Comparison of ENCODE assay signal across 8 cellular contexts in the genomic region with DNA sequence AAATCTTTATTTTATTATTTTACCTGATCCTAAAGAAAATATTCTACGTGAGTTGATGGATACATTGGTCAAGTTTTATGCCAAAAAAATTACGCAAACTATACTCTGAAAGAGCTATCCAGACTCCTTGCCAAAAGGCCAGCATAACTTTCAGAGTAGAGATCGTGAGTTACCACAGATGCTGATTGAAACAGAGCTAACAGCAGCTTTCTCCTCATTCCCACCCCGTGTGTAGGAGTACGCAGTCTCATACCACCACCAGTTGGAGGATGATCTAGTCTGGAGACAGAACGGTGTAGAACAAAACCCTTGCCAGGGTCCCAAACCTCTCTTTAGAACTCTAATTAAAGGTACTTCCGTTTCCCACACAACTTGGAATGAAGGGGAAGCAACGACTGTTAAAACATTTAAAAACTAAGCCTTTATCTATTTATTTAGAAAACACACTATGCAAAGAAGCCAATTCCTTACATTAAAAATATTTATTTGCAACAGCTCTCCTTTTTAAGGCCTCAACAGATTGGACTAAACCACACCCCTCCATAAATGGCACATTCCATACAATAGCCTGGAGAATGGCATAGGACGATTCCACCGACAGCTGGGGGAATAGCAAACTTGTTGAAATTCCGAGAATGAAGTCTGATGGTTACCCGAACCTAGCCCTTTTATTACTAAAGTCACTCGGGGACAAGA. TPM values are rescaled to one million over a fixed set of nuclear protein-coding genes. Genes with fewer than 3 reads are reported as not detected.
A peak's percentile ranks its signal among the peaks of the same experiment; 100 is the strongest.
DNase-seq lines count a peak whose midpoint lies in the region; ATAC-seq and TF ChIP-seq lines count a peak whose summit lies in the region.

No MANE protein-coding gene starts in this region.

- H3K9me3 ChIP-seq in osteoblast (ENCODE audit: low read depth, low read length) = no peaks in the 10 kb centered on the region

- peaks cover 50% of the 10 kb centered on the region for H4K20me1 ChIP-seq in osteoblast (ENCODE audit: insufficient read depth, low read length)

- peak; percentile 55 for DNase-seq in stimulated activated CD4-positive, alpha-beta T cell treated with anti-CD3 and anti-CD28 coated beads, Interleukin-15, amount 100 ng/mL, for 24 hours
- DNase-seq in stimulated activated CD4-positive, alpha-beta T cell treated with anti-CD3 and anti-CD28 coated beads, Interleukin-4, amount 100 ng/mL, for 1 hour = no peak
- peak; percentile 52 for DNase-seq in NCI-H146 treated with DMSO at 0.1 percent for 48 hours (lab: John Stamatoyannopoulos, UW; ENCODE audit: unreplicated experiment)
- DNase-seq in activated T-cell treated with anti-CD3 and anti-CD28 coated beads for 48 hours (ENCODE audit: low read depth) = peak; percentile 28
- DNase-seq in fibroblast of peridontal ligament (ENCODE audit: extremely low read depth) = peak; percentile 84
- DNase-seq in osteoblast (ENCODE audit: insufficient read length, low spot score, missing footprints) = peak; percentile 95
- no peak for DNase-seq in midbrain (lab: John Stamatoyannopoulos, UW)

- peak overlapping the region; percentile 87 for H3K4me3 ChIP-seq in osteoblast (ENCODE audit: insufficient read depth, low read length)

- peak overlapping the region; percentile 96 for H3K27ac ChIP-seq in osteoblast (ENCODE audit: low read depth, low read length)

- peaks cover 62% of the 10 kb centered on the region for H3K79me2 ChIP-seq in osteoblast (ENCODE audit: insufficient read depth, low read length)

- no peak for TF ChIP-seq CTCF in osteoblast (IDR thresholded peaks at IDR 0.05; ENCODE audit: extremely low read depth, low read depth, low read length)

- peaks cover 26% of the 10 kb centered on the region for H3K4me1 ChIP-seq in osteoblast (ENCODE audit: insufficient read depth, low read length)

- no peaks in the 10 kb centered on the region for H3K36me3 ChIP-seq in osteoblast (ENCODE audit: insufficient read depth, low read length)

- ATAC-seq in GM19035 (IDR thresholded peaks at IDR 0.05; ENCODE audit: unreplicated experiment) = no peak

- H2AFZ ChIP-seq in osteoblast (ENCODE audit: low read length) = peak overlapping the region; percentile 62

- H3K27me3 ChIP-seq in osteoblast (ENCODE audit: insufficient read depth, low read length) = no peaks in the 10 kb centered on the region

- H3K4me2 ChIP-seq in osteoblast (ENCODE audit: insufficient read depth, low read length) = peak overlapping the region; percentile 97

RNA-seq across cellular contexts. Expression of gene NUCKS1, which starts 1.4 kb away (rescaled TPM):
- total RNA-seq in osteoblast = 132 and 140 TPM in 2 replicates

RNA-seq across cellular contexts. Expression of gene RAB29, which starts 26.7 kb away (rescaled TPM):
- total RNA-seq in osteoblast = 37.6 and 43.3 TPM in 2 replicates

Comparison
In these comparisons a context has a peak if more than half of its experiments do, and no peak if none do; other contexts are left out.
1. DNase-seq: peak in stimulated activated CD4-positive, alpha-beta T cell treated with anti-CD3 and anti-CD28 coated beads, Interleukin-15, amount 100 ng/mL, for 24 hours (single experiment), NCI-H146 treated with DMSO at 0.1 percent for 48 hours (single experiment), activated T-cell treated with anti-CD3 and anti-CD28 coated beads for 48 hours (single experiment), fibroblast of peridontal ligament (single experiment) and osteoblast (single experiment); none in stimulated activated CD4-positive, alpha-beta T cell treated with anti-CD3 and anti-CD28 coated beads, Interleukin-4, amount 100 ng/mL, for 1 hour (single experiment) and midbrain (single experiment).